Comparison of ENCODE assay signal across 1 cellular context in genomic region chr2:200319587-200320337, GRCh38.
TF ChIP-seq lines count a peak whose summit lies in the region.

No MANE protein-coding gene starts in this region.

TF ChIP-seq in HepG2, 621 proteins besides CTCF, POLR2A, EP300 and RAD21 (continued from another document and continues in another):
- TF ChIP-seq ZNF142 (CRISPR knock-in tag; IDR thresholded peaks at IDR 0.05) (no peak), SALL1 (CRISPR knock-in tag; IDR thresholded peaks at IDR 0.05) (no peak), ONECUT2 (CRISPR knock-in tag; IDR thresholded peaks at IDR 0.05) (no peak), CENPBD1 (CRISPR knock-in tag; IDR thresholded peaks at IDR 0.05; ENCODE audit: borderline replicate concordance, low read depth) (no peak), SMARCE1 (IDR thresholded peaks at IDR 0.05; ENCODE audit: borderline replicate concordance) (no peak), ISL2 (CRISPR knock-in tag; IDR thresholded peaks at IDR 0.05) (peak; percentile 90; the same call in 1 of the 2 replicates), ZNF776 (CRISPR knock-in tag; IDR thresholded peaks at IDR 0.05) (no peak), GABPB1 (CRISPR knock-in tag; IDR thresholded peaks at IDR 0.05) (no peak), ZNF766 (CRISPR knock-in tag; IDR thresholded peaks at IDR 0.05; ENCODE audit: borderline replicate concordance) (no peak), ZNF772 (CRISPR knock-in tag; IDR thresholded peaks at IDR 0.05) (no peak), POLR2AphosphoS2 (IDR thresholded peaks at IDR 0.05; ENCODE audit: low read depth, low read length) (no peak), HMG20B (CRISPR knock-in tag; conservative IDR thresholded peaks at IDR 0.05) (0 out of 2 replicates have a peak, but pooled peaks have one; percentile 26), RCOR2 (CRISPR knock-in tag; IDR thresholded peaks at IDR 0.05) (no peak), SETDB1 (CRISPR knock-in tag; IDR thresholded peaks at IDR 0.05; ENCODE audit: borderline replicate concordance) (no peak), PRDM4 (CRISPR knock-in tag; IDR thresholded peaks at IDR 0.05; ENCODE audit: borderline replicate concordance) (no peak), ZNF556 (CRISPR knock-in tag; IDR thresholded peaks at IDR 0.05; ENCODE audit: borderline replicate concordance) (no peak), CCDC6 (CRISPR knock-in tag; IDR thresholded peaks at IDR 0.05) (no peak), ZSCAN21 (CRISPR knock-in tag; IDR thresholded peaks at IDR 0.05; ENCODE audit: borderline replicate concordance) (no peak; the same call in 1 of the 2 replicates), SNAPC5 (CRISPR knock-in tag; IDR thresholded peaks at IDR 0.05; ENCODE audit: borderline replicate concordance) (no peak), AKNA (CRISPR knock-in tag; IDR thresholded peaks at IDR 0.05; ENCODE audit: borderline replicate concordance) (no peak), ETS1 (CRISPR knock-in tag; IDR thresholded peaks at IDR 0.05) (no peak), KMT2B (CRISPR knock-in tag; IDR thresholded peaks at IDR 0.05) (0 out of 2 replicates have a peak, but pooled peaks have one; percentile 61), ZNF597 (CRISPR knock-in tag; IDR thresholded peaks at IDR 0.05) (no peak), MIXL1 (CRISPR knock-in tag; IDR thresholded peaks at IDR 0.05) (peak; percentile 49; the same call in 1 of the 2 replicates), ZNF136 (CRISPR knock-in tag; IDR thresholded peaks at IDR 0.05; ENCODE audit: low read depth) (no peak), AKAP8 (CRISPR knock-in tag; IDR thresholded peaks at IDR 0.05) (no peak), ZNF33A (CRISPR knock-in tag; IDR thresholded peaks at IDR 0.05; ENCODE audit: borderline replicate concordance) (no peak), ATF4 (CRISPR knock-in tag; IDR thresholded peaks at IDR 0.05) (peak in 1 of 2 experiments; percentile 38; a peak in 1 of 4 replicates), ZNF512B (CRISPR knock-in tag; IDR thresholded peaks at IDR 0.05; ENCODE audit: borderline replicate concordance) (no peak), SAP130 (CRISPR knock-in tag; IDR thresholded peaks at IDR 0.05; ENCODE audit: low read depth) (peak; percentile 92), ATF7 (IDR thresholded peaks at IDR 0.05) (peak; percentile 90), ATF7 (CRISPR knock-in tag; IDR thresholded peaks at IDR 0.05) (no peak; the same call in 1 of the 2 replicates)
